8 cellular contexts compared by ENCODE assay signal in the genomic region with DNA sequence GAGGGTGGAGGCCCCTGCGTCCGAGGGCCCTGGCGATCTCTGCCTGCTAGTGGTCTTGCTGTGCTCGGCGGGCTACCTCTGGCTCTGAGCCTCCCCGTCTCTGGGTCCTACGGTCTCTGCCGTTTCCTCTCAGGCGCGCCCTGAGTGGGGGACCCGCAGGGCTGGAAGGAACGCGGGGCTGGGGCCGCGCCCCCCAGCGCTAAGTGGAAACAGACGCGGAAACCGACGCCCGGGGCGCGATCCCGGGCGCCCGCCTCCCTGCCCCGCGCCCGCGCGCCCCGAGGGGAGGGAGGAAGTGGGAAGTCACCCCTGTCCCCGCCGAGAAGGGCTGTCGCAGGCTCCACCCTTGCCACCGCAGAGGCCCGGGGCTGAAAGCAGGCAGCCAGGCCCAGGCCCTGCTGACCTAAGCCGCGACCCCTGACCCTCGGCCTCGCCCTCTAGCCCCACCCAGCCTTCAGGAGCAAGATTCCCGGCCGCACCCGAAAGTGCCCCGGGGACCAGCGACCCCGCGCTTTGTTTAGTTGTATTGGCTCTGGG. TPM values are rescaled to one million over a fixed set of nuclear protein-coding genes. Genes with fewer than 3 reads are reported as not detected.
DNase-seq lines count a peak whose midpoint lies in the region; ATAC-seq and TF ChIP-seq lines count a peak whose summit lies in the region.

No MANE protein-coding gene starts in this region.

- TF ChIP-seq CTCF in right lobe of liver (IDR thresholded peaks at IDR 0.05) (no peak), suprapubic skin (IDR thresholded peaks at IDR 0.05) (no peak), brain microvascular endothelial cell (IDR thresholded peaks at IDR 0.05; ENCODE audit: low read depth, low read length, missing control alignments) (no peak)

- H3K4me1 ChIP-seq in CD4-positive, alpha-beta memory T cell (ENCODE audit: insufficient read depth, low read length), result peaks cover 65% of the 10 kb centered on the region
- H3K4me1 ChIP-seq in right lobe of liver (peaks cover 0 to 24% (median 7%) of the 10 kb centered on the region in 4 donors), suprapubic skin (peaks cover 92% of the 10 kb centered on the region)

- H3K4me1 Mint-ChIP-seq in CD4-positive, alpha-beta memory T cell, result peaks cover 19 to 73% (median 39%) of the 10 kb centered on the region in 4 donors
- peaks cover 49% of the 10 kb centered on the region for H3K4me1 Mint-ChIP-seq in activated naive CD4-positive, alpha-beta T cell treated with anti-CD3 and anti-CD28 coated beads for 36 hours (ENCODE audit: low read depth)

- TF ChIP-seq POLR2A in right lobe of liver (IDR thresholded peaks at IDR 0.05), result no peak
- TF ChIP-seq POLR2A in suprapubic skin (IDR thresholded peaks at IDR 0.05), result no peak

- peak overlapping the region; percentile 96 to 99 (median 97) for H3K27ac Mint-ChIP-seq in CD4-positive, alpha-beta memory T cell
- H3K27ac Mint-ChIP-seq in activated naive CD4-positive, alpha-beta T cell treated with anti-CD3 and anti-CD28 coated beads for 36 hours, result peak overlapping the region; percentile 50

- POLR2A ChIA-PET in CD4-positive, alpha-beta memory T cell (lab: Charles Lee; ENCODE audit: partially characterized antibody), result interaction anchor here (0.6 to 5.9 kb wide), 8 partner anchors 9 to 186 kb away, joined by 3 to 346 read pairs (median 5); partner anchors contain the start of genes BRF1 and TEX22

- no peaks in the 10 kb centered on the region for H3K27me3 ChIP-seq in CD4-positive, alpha-beta memory T cell (ENCODE audit: insufficient read depth, low read length)
- H3K27me3 ChIP-seq in right lobe of liver (no peaks in the 10 kb centered on the region), suprapubic skin (no peaks in the 10 kb centered on the region), brain microvascular endothelial cell (replicated peaks) (peaks cover 19% of the 10 kb centered on the region)

- 5% methylated on average over 10 of the region's 48 CpGs for WGBS in right lobe of liver (ENCODE audit: insufficient coverage, low coverage, low lambda C conversion rate, missing lambda C conversion rate)
- under 1% methylated on average over 24 of the region's 48 CpGs for WGBS in suprapubic skin

- CTCF ChIA-PET in CD4-positive, alpha-beta memory T cell (lab: Charles Lee; ENCODE audit: partially characterized antibody), result interaction anchor here (1.0 to 1.4 kb wide), 2 partner anchors 9 to 117 kb away, joined by 3 to 4 read pairs; no protein-coding TSS in a partner anchor
- CTCF ChIA-PET in activated naive CD4-positive, alpha-beta T cell treated with anti-CD3 and anti-CD28 coated beads for 36 hours (lab: Charles Lee), result interaction anchor here (1.8 kb wide), 1 partner anchor 117 kb away, joined by 5 read pairs; no protein-coding TSS in a partner anchor

- no peaks in the 10 kb centered on the region for H3K9me3 ChIP-seq in CD4-positive, alpha-beta memory T cell (ENCODE audit: control insufficient read depth in 1 of 2, low read length in 2 of 2)
- H3K9me3 ChIP-seq in right lobe of liver, result no peaks in the 10 kb centered on the region
- H3K9me3 ChIP-seq in suprapubic skin, result no peaks in the 10 kb centered on the region

- no peak for TF ChIP-seq EP300 in suprapubic skin (IDR thresholded peaks at IDR 0.05)

- H3K9me3 Mint-ChIP-seq in CD4-positive, alpha-beta memory T cell, result peaks cover 0 to 2% (median 0%) of the 10 kb centered on the region in 8 donors
- H3K9me3 Mint-ChIP-seq in activated naive CD4-positive, alpha-beta T cell treated with anti-CD3 and anti-CD28 coated beads for 36 hours, result no peaks in the 10 kb centered on the region

- H3K27ac ChIP-seq in CD4-positive, alpha-beta memory T cell (ENCODE audit: low read depth, low read length), result peak overlapping the region; percentile 97
- H3K27ac ChIP-seq in right lobe of liver (peak overlapping the region in 2 of 3 donors; percentile 20 to 43), suprapubic skin (peak overlapping the region; percentile 90), brain microvascular endothelial cell (no peak overlapping the region)

- peak; percentile 82 to 86 (median 85) for DNase-seq in CD4-positive, alpha-beta memory T cell
- DNase-seq in NCI-H774 (lab: John Stamatoyannopoulos, UW) (peak; percentile 16), right lobe of liver (peak in 1 of 3 donors; percentile 65), suprapubic skin (ENCODE audit: low spot score in 2 of 2) (no peak), left lobe of liver (ENCODE audit: low spot score) (no peak), brain microvascular endothelial cell (no peak)
- peak; percentile 72 for DNase-seq in activated naive CD4-positive, alpha-beta T cell treated with anti-CD3 and anti-CD28 coated beads for 36 hours

- no peak for ATAC-seq in right lobe of liver
- ATAC-seq in GM21528 (IDR thresholded peaks at IDR 0.05; ENCODE audit: low FRiP score, unreplicated experiment), result no peak
- ATAC-seq in left lobe of liver, result no peak

- intact Hi-C loops in CD4-positive, alpha-beta memory T cell (cut with micrococcal nuclease), result no loop called here
- intact Hi-C loops in activated naive CD4-positive, alpha-beta T cell treated with anti-CD3 and anti-CD28 coated beads for 36 hours (cut with micrococcal nuclease), result loop anchor here (10.0 kb wide), 1 partner anchor 663 kb away; no protein-coding TSS in a partner anchor
- intact Hi-C loops in right lobe of liver (cut with DNase I), result loop anchor here in 1 of 2 donors (5.0 kb wide), 1 partner anchor 120 kb away; no protein-coding TSS in a partner anchor

- peaks cover 4 to 13% of the 10 kb centered on the region in 2 donors for H3K36me3 Mint-ChIP-seq in CD4-positive, alpha-beta memory T cell
- H3K36me3 Mint-ChIP-seq in activated naive CD4-positive, alpha-beta T cell treated with anti-CD3 and anti-CD28 coated beads for 36 hours (ENCODE audit: low read depth), result no peaks in the 10 kb centered on the region

- H3K27me3 Mint-ChIP-seq in CD4-positive, alpha-beta memory T cell, result no peaks in the 10 kb centered on the region
- H3K27me3 Mint-ChIP-seq in activated naive CD4-positive, alpha-beta T cell treated with anti-CD3 and anti-CD28 coated beads for 36 hours (ENCODE audit: low read depth), result no peaks in the 10 kb centered on the region

- H3K4me3 ChIP-seq in CD4-positive, alpha-beta memory T cell (ENCODE audit: low read length in 2 of 2), result peak overlapping the region; percentile 65 to 79
- H3K4me3 ChIP-seq in right lobe of liver (peak overlapping the region; percentile 14 to 40 (median 14)), suprapubic skin (peak overlapping the region; percentile 82), brain microvascular endothelial cell (ENCODE audit: low read depth, low read length) (no peak overlapping the region)

- H3K4me3 Mint-ChIP-seq in CD4-positive, alpha-beta memory T cell, result peak overlapping the region; percentile 90 to 98 (median 92)
- peak overlapping the region; percentile 80 for H3K4me3 Mint-ChIP-seq in activated naive CD4-positive, alpha-beta T cell treated with anti-CD3 and anti-CD28 coated beads for 36 hours

- in situ Hi-C loops in brain microvascular endothelial cell (cut with HindIII; ENCODE audit: low pct_ligation_motif_present, low sequenced_read_pairs), result no loop called here

- no peaks in the 10 kb centered on the region for H3K36me3 ChIP-seq in CD4-positive, alpha-beta memory T cell (ENCODE audit: insufficient read depth, low read length)
- H3K36me3 ChIP-seq in right lobe of liver (no peaks in the 10 kb centered on the region), suprapubic skin (no peaks in the 10 kb centered on the region), brain microvascular endothelial cell (replicated peaks) (no peaks in the 10 kb centered on the region)

RNA-seq across cellular contexts. Expression of gene CRIP1, which starts 0.8 kb away (rescaled TPM):
- total RNA-seq in CD4-positive, alpha-beta memory T cell, result 100 to 1,000 TPM; 276 to 290 TPM
- polyA plus RNA-seq in CD4-positive, alpha-beta memory T cell, result 1,000 to 10,000 TPM; 1,440 to 2,028 TPM
- total RNA-seq in activated naive CD4-positive, alpha-beta T cell treated with anti-CD3 and anti-CD28 coated beads for 36 hours, result 10 to 100 TPM; 67.3 to 77.1 TPM
- total RNA-seq in right lobe of liver (1 to 10 TPM in 5 of 6 experiments, under 1 TPM in 1; 0.79 to 5.4 (median 2.7) TPM), suprapubic skin (100 to 1,000 TPM in 1 of 4 donors, 10 to 100 TPM in 3; 28.6 to 140 (median 76.2) TPM), left lobe of liver (3.2 TPM)

RNA-seq across cellular contexts. Expression of gene TEDC1, which starts 3.5 kb away (rescaled TPM):
- total RNA-seq in CD4-positive, alpha-beta memory T cell, result 10 to 100 TPM; 25.4 to 30.2 TPM
- polyA plus RNA-seq in CD4-positive, alpha-beta memory T cell, result 10 to 100 TPM; 10.2 to 10.4 TPM
- total RNA-seq in activated naive CD4-positive, alpha-beta T cell treated with anti-CD3 and anti-CD28 coated beads for 36 hours, result 10 to 100 TPM; 27.8 to 28.6 TPM
- 1 to 10 TPM; 2.2 to 8.1 (median 3.9) TPM for total RNA-seq in right lobe of liver
- total RNA-seq in suprapubic skin, result 10 to 100 TPM; 11.4 to 41.0 (median 14.0) TPM
- total RNA-seq in left lobe of liver, result 10.6 TPM

RNA-seq across cellular contexts. Expression of gene CRIP2, which starts 12.9 kb away (rescaled TPM):
- total RNA-seq in CD4-positive, alpha-beta memory T cell, result 10 to 100 TPM; 12.1 to 13.0 TPM
- 100 to 1,000 TPM in 1 of 2 donors, 10 to 100 TPM in 1; 84.5 to 256 TPM for polyA plus RNA-seq in CD4-positive, alpha-beta memory T cell
- total RNA-seq in activated naive CD4-positive, alpha-beta T cell treated with anti-CD3 and anti-CD28 coated beads for 36 hours, result not detected
- total RNA-seq in right lobe of liver (10 to 100 TPM; 11.2 to 50.0 (median 27.5) TPM), suprapubic skin (100 to 1,000 TPM in 2 of 4 donors, 10 to 100 TPM in 2; 70.7 to 140 (median 104) TPM), left lobe of liver (23.8 TPM)

RNA-seq across cellular contexts. Expression of gene TMEM121, which starts 38.9 kb away (rescaled TPM):
- 1 to 10 TPM; 5.4 to 6.3 TPM for total RNA-seq in CD4-positive, alpha-beta memory T cell
- 1 to 10 TPM; 6.6 to 9.5 TPM for polyA plus RNA-seq in CD4-positive, alpha-beta memory T cell
- 1 to 10 TPM; 6.5 to 9.3 TPM for total RNA-seq in activated naive CD4-positive, alpha-beta T cell treated with anti-CD3 and anti-CD28 coated beads for 36 hours
- total RNA-seq in right lobe of liver (1 to 10 TPM in 5 of 6 experiments, under 1 TPM in 1; 0.74 to 3.2 (median 2.2) TPM), suprapubic skin (1 to 10 TPM; 1.7 to 4.2 (median 2.7) TPM), left lobe of liver (4.4 TPM)

Comparison
In these comparisons a context has a peak if more than half of its experiments do, and no peak if none do; other contexts are left out.
1. DNase-seq: peak in CD4-positive, alpha-beta memory T cell (5 of 5), NCI-H774 (single experiment) and activated naive CD4-positive, alpha-beta T cell treated with anti-CD3 and anti-CD28 coated beads for 36 hours (single experiment); none in suprapubic skin (0 of 2), left lobe of liver (single experiment) and brain microvascular endothelial cell (single experiment).
2. RNA of gene CRIP2, which starts 12.9 kb away (total RNA-seq): 70.7 to 140 TPM in suprapubic skin, 11.2 to 50.0 TPM in right lobe of liver, 23.8 TPM in left lobe of liver (single experiment) and 12.1 to 13.0 TPM in CD4-positive, alpha-beta memory T cell; not detected in activated naive CD4-positive, alpha-beta T cell treated with anti-CD3 and anti-CD28 coated beads for 36 hours; every median in the first group is over 10 times any median in the second.